ENCODE assay signal across 2 cellular contexts in genomic region chr19:19382118-19382517, GRCh38.
TF ChIP-seq lines count a peak whose summit lies in the region.

No MANE protein-coding gene starts in this region.

TF ChIP-seq in GM23338, 12 proteins besides CTCF, POLR2A, EP300 and RAD21:
- TF ChIP-seq ETS1 (IDR thresholded peaks at IDR 0.05) (no peak), STAT1 (IDR thresholded peaks at IDR 0.05; ENCODE audit: unreplicated experiment) (no peak), NANOG (IDR thresholded peaks at IDR 0.05; ENCODE audit: borderline replicate concordance) (no peak), EZH2phosphoT487 (IDR thresholded peaks at IDR 0.05; ENCODE audit: unreplicated experiment) (no peak), ZNF331 (CRISPR knock-in tag; IDR thresholded peaks at IDR 0.05; ENCODE audit: low read depth) (no peak), POLR2AphosphoS5 (IDR thresholded peaks at IDR 0.05; ENCODE audit: low read depth) (no peak), EZH2 (IDR thresholded peaks at IDR 0.05; ENCODE audit: low read depth, unreplicated experiment) (no peak), JUNB (IDR thresholded peaks at IDR 0.05; ENCODE audit: unreplicated experiment) (no peak), CREB1 (CRISPR knock-in tag; IDR thresholded peaks at IDR 0.05; ENCODE audit: low read depth) (no peak), ZNF114 (CRISPR knock-in tag; IDR thresholded peaks at IDR 0.05) (no peak)
- TF ChIP-seq, protein P1, sequence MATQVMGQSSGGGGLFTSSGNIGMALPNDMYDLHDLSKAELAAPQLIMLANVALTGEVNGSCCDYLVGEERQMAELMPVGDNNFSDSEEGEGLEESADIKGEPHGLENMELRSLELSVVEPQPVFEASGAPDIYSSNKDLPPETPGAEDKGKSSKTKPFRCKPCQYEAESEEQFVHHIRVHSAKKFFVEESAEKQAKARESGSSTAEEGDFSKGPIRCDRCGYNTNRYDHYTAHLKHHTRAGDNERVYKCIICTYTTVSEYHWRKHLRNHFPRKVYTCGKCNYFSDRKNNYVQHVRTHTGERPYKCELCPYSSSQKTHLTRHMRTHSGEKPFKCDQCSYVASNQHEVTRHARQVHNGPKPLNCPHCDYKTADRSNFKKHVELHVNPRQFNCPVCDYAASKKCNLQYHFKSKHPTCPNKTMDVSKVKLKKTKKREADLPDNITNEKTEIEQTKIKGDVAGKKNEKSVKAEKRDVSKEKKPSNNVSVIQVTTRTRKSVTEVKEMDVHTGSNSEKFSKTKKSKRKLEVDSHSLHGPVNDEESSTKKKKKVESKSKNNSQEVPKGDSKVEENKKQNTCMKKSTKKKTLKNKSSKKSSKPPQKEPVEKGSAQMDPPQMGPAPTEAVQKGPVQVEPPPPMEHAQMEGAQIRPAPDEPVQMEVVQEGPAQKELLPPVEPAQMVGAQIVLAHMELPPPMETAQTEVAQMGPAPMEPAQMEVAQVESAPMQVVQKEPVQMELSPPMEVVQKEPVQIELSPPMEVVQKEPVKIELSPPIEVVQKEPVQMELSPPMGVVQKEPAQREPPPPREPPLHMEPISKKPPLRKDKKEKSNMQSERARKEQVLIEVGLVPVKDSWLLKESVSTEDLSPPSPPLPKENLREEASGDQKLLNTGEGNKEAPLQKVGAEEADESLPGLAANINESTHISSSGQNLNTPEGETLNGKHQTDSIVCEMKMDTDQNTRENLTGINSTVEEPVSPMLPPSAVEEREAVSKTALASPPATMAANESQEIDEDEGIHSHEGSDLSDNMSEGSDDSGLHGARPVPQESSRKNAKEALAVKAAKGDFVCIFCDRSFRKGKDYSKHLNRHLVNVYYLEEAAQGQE (IDR thresholded peaks at IDR 0.05; ENCODE audit: unreplicated experiment), result no peak
- TF ChIP-seq, protein P2, sequence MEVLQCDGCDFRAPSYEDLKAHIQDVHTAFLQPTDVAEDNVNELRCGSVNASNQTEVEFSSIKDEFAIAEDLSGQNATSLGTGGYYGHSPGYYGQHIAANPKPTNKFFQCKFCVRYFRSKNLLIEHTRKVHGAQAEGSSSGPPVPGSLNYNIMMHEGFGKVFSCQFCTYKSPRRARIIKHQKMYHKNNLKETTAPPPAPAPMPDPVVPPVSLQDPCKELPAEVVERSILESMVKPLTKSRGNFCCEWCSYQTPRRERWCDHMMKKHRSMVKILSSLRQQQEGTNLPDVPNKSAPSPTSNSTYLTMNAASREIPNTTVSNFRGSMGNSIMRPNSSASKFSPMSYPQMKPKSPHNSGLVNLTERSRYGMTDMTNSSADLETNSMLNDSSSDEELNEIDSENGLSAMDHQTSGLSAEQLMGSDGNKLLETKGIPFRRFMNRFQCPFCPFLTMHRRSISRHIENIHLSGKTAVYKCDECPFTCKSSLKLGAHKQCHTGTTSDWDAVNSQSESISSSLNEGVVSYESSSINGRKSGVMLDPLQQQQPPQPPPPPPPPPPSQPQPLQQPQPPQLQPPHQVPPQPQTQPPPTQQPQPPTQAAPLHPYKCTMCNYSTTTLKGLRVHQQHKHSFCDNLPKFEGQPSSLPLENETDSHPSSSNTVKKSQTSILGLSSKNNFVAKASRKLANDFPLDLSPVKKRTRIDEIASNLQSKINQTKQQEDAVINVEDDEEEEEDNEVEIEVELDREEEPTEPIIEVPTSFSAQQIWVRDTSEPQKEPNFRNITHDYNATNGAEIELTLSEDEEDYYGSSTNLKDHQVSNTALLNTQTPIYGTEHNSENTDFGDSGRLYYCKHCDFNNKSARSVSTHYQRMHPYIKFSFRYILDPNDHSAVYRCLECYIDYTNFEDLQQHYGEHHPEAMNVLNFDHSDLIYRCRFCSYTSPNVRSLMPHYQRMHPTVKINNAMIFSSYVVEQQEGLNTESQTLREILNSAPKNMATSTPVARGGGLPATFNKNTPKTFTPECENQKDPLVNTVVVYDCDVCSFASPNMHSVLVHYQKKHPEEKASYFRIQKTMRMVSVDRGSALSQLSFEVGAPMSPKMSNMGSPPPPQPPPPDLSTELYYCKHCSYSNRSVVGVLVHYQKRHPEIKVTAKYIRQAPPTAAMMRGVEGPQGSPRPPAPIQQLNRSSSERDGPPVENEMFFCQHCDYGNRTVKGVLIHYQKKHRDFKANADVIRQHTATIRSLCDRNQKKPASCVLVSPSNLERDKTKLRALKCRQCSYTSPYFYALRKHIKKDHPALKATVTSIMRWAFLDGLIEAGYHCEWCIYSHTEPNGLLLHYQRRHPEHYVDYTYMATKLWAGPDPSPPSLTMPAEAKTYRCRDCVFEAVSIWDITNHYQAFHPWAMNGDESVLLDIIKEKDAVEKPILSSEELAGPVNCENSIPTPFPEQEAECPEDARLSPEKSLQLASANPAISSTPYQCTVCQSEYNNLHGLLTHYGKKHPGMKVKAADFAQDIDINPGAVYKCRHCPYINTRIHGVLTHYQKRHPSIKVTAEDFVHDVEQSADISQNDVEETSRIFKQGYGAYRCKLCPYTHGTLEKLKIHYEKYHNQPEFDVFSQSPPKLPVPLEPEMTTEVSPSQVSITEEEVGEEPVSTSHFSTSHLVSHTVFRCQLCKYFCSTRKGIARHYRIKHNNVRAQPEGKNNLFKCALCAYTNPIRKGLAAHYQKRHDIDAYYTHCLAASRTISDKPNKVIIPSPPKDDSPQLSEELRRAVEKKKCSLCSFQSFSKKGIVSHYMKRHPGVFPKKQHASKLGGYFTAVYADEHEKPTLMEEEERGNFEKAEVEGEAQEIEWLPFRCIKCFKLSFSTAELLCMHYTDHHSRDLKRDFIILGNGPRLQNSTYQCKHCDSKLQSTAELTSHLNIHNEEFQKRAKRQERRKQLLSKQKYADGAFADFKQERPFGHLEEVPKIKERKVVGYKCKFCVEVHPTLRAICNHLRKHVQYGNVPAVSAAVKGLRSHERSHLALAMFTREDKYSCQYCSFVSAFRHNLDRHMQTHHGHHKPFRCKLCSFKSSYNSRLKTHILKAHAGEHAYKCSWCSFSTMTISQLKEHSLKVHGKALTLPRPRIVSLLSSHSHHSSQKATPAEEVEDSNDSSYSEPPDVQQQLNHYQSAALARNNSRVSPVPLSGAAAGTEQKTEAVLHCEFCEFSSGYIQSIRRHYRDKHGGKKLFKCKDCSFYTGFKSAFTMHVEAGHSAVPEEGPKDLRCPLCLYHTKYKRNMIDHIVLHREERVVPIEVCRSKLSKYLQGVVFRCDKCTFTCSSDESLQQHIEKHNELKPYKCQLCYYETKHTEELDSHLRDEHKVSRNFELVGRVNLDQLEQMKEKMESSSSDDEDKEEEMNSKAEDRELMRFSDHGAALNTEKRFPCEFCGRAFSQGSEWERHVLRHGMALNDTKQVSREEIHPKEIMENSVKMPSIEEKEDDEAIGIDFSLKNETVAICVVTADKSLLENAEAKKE (CRISPR knock-in tag; IDR thresholded peaks at IDR 0.05), result no peak

TF ChIP-seq in H1, 55 proteins besides CTCF, POLR2A, EP300 and RAD21:
- TF ChIP-seq SAP30 (IDR thresholded peaks at IDR 0.05; ENCODE audit: insufficient read depth, insufficient replicate concordance, low read length) (no peak), CHD2 (IDR thresholded peaks at IDR 0.05; ENCODE audit: low read length) (no peak), ZNF274 (IDR thresholded peaks at IDR 0.05; ENCODE audit: borderline replicate concordance, extremely low read depth, low read length) (no peak), MAFK (IDR thresholded peaks at IDR 0.05; ENCODE audit: low read depth, low read length) (no peak), CHD7 (IDR thresholded peaks at IDR 0.05; ENCODE audit: insufficient replicate concordance, low read length) (no peak), USF2 (IDR thresholded peaks at IDR 0.05; ENCODE audit: low read length) (no peak), SIRT6 (IDR thresholded peaks at IDR 0.05; ENCODE audit: low read length) (no peak), YY1 (IDR thresholded peaks at IDR 0.05; ENCODE audit: low read depth, low read length) (no peak), SP2 (IDR thresholded peaks at IDR 0.05; ENCODE audit: low read length) (no peak), ASH2L (IDR thresholded peaks at IDR 0.05; ENCODE audit: low read length) (no peak), NRF1 (IDR thresholded peaks at IDR 0.05; ENCODE audit: low read depth, low read length) (no peak), HDAC2 (IDR thresholded peaks at IDR 0.05; ENCODE audit: borderline replicate concordance in 1 of 2, low read depth in 2 of 2, low read length in 2 of 2) (no peak), EZH2 (IDR thresholded peaks at IDR 0.05; ENCODE audit: low read depth, low read length, severe bottlenecking) (no peak), RFX5 (IDR thresholded peaks at IDR 0.05; ENCODE audit: borderline replicate concordance, low read depth, low read length) (no peak), RXRA (IDR thresholded peaks at IDR 0.05; ENCODE audit: insufficient read depth, low read depth, low read length) (no peak), ATF2 (IDR thresholded peaks at IDR 0.05; ENCODE audit: low read length) (no peak), CEBPB (IDR thresholded peaks at IDR 0.05; ENCODE audit: low read depth, low read length) (no peak), TCF12 (IDR thresholded peaks at IDR 0.05; ENCODE audit: low read depth, low read length) (no peak), JUN (IDR thresholded peaks at IDR 0.05; ENCODE audit: low read depth, low read length) (no peak)
